Comparison of ENCODE assay signal across 20 cellular contexts in genomic region chr2:10932345-10933151, GRCh38. TPM values are rescaled to one million over a fixed set of nuclear protein-coding genes. Genes with fewer than 3 reads are reported as not detected.
A peak's percentile ranks its signal among the peaks of the same experiment; 100 is the strongest.
DNase-seq lines count a peak whose midpoint lies in the region; ATAC-seq, FAIRE-seq and TF ChIP-seq lines count a peak whose summit lies in the region.
"Had no signal": no experiment of that assay in that cellular context is flagged by ENCODE, and none has a peak within 500 bp of the region (broad histone marks: within the 10 kb centered on the region; RNA-seq: fewer than 3 reads in every experiment).

No MANE protein-coding gene starts in this region.

- H3K4me3 ChIP-seq in Panc1 (ENCODE audit: low read depth in 2 of 2, low read length in 2 of 2) (no peak overlapping the region), kidney (ENCODE audit: low read length in 2 of 2) (no peak overlapping the region), spleen (no peak overlapping the region), BE2C (ENCODE audit: low read depth, low read length) (no peak overlapping the region), mesendoderm (ENCODE audit: low read length) (no peak overlapping the region)
- H3K4me3 ChIP-seq: left lung, upper lobe of left lung had no signal

- no peak overlapping the region for H3K9ac ChIP-seq in kidney (ENCODE audit: low read length in 2 of 2)
- no peak overlapping the region for H3K9ac ChIP-seq in mesendoderm (ENCODE audit: low read length)

- H2BK15ac ChIP-seq in mesendoderm (replicated peaks; ENCODE audit: low read depth) = no peak overlapping the region

- no peak overlapping the region for H3K56ac ChIP-seq in mesendoderm (ENCODE audit: low read length)

- DNase-seq in NCI-H2171 treated with DMSO at 0.1 percent for 48 hours (lab: John Stamatoyannopoulos, UW) (peak; percentile 30), NCI-H2171 (lab: John Stamatoyannopoulos, UW) (no peak), Panc1 (ENCODE audit: low read depth, low spot score) (no peak), kidney (peak; percentile 64), spleen (peak; percentile 59), BE2C (no peak), mesendoderm (no peak)
- DNase-seq: activated CD4-positive, alpha-beta memory T cell treated with anti-CD3 and anti-CD28 coated beads, Interleukin-2, amount 10 ng/mL, durations not matched to agents 7 days and 5 days; activated T-cell treated with anti-CD3 and anti-CD28 coated beads, Interleukin-2, amount 50 U/mL, for 72 hours; CD8-positive, alpha-beta T cell; effector memory CD4-positive, alpha-beta T cell; left lung; NCI-H1436; NCI-H526 treated with DMSO at 0.1 percent for 48 hours; stimulated activated naive CD8-positive, alpha-beta T cell treated with anti-CD3 and anti-CD28 coated beads, Interleukin-15, Interleukin-2, amounts not matched to agents 100 U/mL and 50 U/mL, for 24 hours; SW 1271; upper lobe of left lung had no signal

- H3K4me2 ChIP-seq in mesendoderm (ENCODE audit: low read length) = no peak overlapping the region

- no peak overlapping the region for H4K5ac ChIP-seq in mesendoderm (ENCODE audit: low read length)

- no peaks in the 10 kb centered on the region for H3K79me2 ChIP-seq in mesendoderm (ENCODE audit: control insufficient read depth, insufficient read depth, low read length)

- intact Hi-C loops in Panc1 (cut with micrococcal nuclease; ENCODE audit: unreplicated experiment) = no loop called here
- intact Hi-C loops in kidney (cut with DNase I) = no loop called here
- intact Hi-C loops in spleen (cut with DNase I; ENCODE audit: low total_unique reads) = no loop called here

- FAIRE-seq in kidney (lab: Jason Lieb, UNC) = no peak
- FAIRE-seq: A204.1 had no signal

- H4K8ac ChIP-seq in mesendoderm (ENCODE audit: low read depth, low read length) = no peak overlapping the region

- no peak for TF ChIP-seq POLR2A in spleen (IDR thresholded peaks at IDR 0.05)

- H3K23ac ChIP-seq in mesendoderm (ENCODE audit: low read length) = no peak overlapping the region

- H3K4me1 ChIP-seq in Panc1 (ENCODE audit: control insufficient read depth, insufficient read depth, low read length) (peaks cover 13% of the 10 kb centered on the region), kidney (ENCODE audit: control insufficient read depth in 1 of 2, insufficient read depth in 1 of 2, low read depth in 1 of 2, low read length in 2 of 2) (peaks cover 0 to 2% of the 10 kb centered on the region in 2 donors), spleen (no peaks in the 10 kb centered on the region), BE2C (no peaks in the 10 kb centered on the region), mesendoderm (ENCODE audit: control insufficient read depth, low read depth, low read length) (peaks cover 2% of the 10 kb centered on the region)
- H3K4me1 ChIP-seq: left lung had no signal

- H3K36me3 ChIP-seq in Panc1 (ENCODE audit: control insufficient read depth, insufficient read depth, low read length) (no peaks in the 10 kb centered on the region), kidney (ENCODE audit: control insufficient read depth in 1 of 2, insufficient read depth in 2 of 2, low read length in 2 of 2) (no peaks in the 10 kb centered on the region), spleen (no peaks in the 10 kb centered on the region), BE2C (no peaks in the 10 kb centered on the region), mesendoderm (ENCODE audit: control insufficient read depth, insufficient read depth, low read length) (no peaks in the 10 kb centered on the region)
- H3K36me3 ChIP-seq: left lung, upper lobe of left lung had no signal

- in situ Hi-C loops in Panc1 (cut with HindIII; ENCODE audit: low pct_unique_long_range_greater_than_20kb, low sequenced_read_pairs) = no loop called here

- no peak overlapping the region for H3K18ac ChIP-seq in mesendoderm (ENCODE audit: low read length)

- no TSS peak for BruUV-seq in Panc1 (replicated peaks; lab: Mats Ljungman, UMichigan)

- H3K27ac ChIP-seq in Panc1 (ENCODE audit: low read length) (no peak overlapping the region), kidney (ENCODE audit: low read depth in 2 of 2, low read length in 2 of 2) (no peak overlapping the region), spleen (no peak overlapping the region), mesendoderm (ENCODE audit: low read depth, low read length) (no peak overlapping the region)
- H3K27ac ChIP-seq: left lung had no signal

- H2BK120ac ChIP-seq in mesendoderm (ENCODE audit: low read depth, low read length) = no peak overlapping the region

- TF ChIP-seq CTCF in Panc1 (IDR thresholded peaks at IDR 0.05) (no peak), kidney (IDR thresholded peaks at IDR 0.05; ENCODE audit: borderline replicate concordance, extremely low read depth, insufficient read depth) (no peak), spleen (IDR thresholded peaks at IDR 0.05 in 8 of 11, conservative IDR thresholded peaks at IDR 0.05 in 3 of 11) (no peak), BE2C (IDR thresholded peaks at IDR 0.05; ENCODE audit: low read depth, low read length) (no peak)

- WGBS in spleen, 5 donors = 72 to 83% (median 76%) methylated on average over 17 of the region's 17 CpGs
- WGBS in mesendoderm (ENCODE audit: extremely low coverage, insufficient coverage, low lambda C conversion rate) = no CpG with 5 or more reads among the region's 17 CpGs

- ATAC-seq in Panc1 = peak; percentile 2; the same call in 1 of the 2 replicates
- no peak for ATAC-seq in HG03108 (IDR thresholded peaks at IDR 0.05; ENCODE audit: unreplicated experiment)
- ATAC-seq: activated T-cell treated with anti-CD3 and anti-CD28 coated beads, Interleukin-2, amount 50 U/mL, for 72 hours; CD8-positive, alpha-beta T cell; left lung; stimulated activated naive CD8-positive, alpha-beta T cell treated with anti-CD3 and anti-CD28 coated beads, Interleukin-15, Interleukin-2, amounts not matched to agents 100 U/mL and 50 U/mL, for 24 hours had no signal

- H2BK5ac ChIP-seq in mesendoderm (ENCODE audit: low read length) = no peak overlapping the region

- peaks cover 9% of the 10 kb centered on the region; the same call in 1 of the 2 replicates for H3K9me3 ChIP-seq in Panc1 (ENCODE audit: control insufficient read depth, insufficient read depth, low read depth, low read length)
- H3K9me3 ChIP-seq in kidney (ENCODE audit: control insufficient read depth in 1 of 2, low read length in 2 of 2) = no peaks in the 10 kb centered on the region
- no peaks in the 10 kb centered on the region for H3K9me3 ChIP-seq in spleen
- H3K9me3 ChIP-seq in BE2C = no peaks in the 10 kb centered on the region
- H3K9me3 ChIP-seq: left lung, upper lobe of left lung had no signal

- POLR2A ChIA-PET in Panc1 (lab: Charles Lee) = no interaction called here

- CTCF ChIA-PET in Panc1 (lab: Charles Lee) = no interaction called here

- H3K79me1 ChIP-seq in mesendoderm (ENCODE audit: low read length) = no peaks in the 10 kb centered on the region

- no peak overlapping the region for H3K4ac ChIP-seq in mesendoderm (ENCODE audit: low read depth, low read length)

- H2AK5ac ChIP-seq in mesendoderm (ENCODE audit: low read length) = no peak overlapping the region

- H3K27me3 ChIP-seq in Panc1 (ENCODE audit: control insufficient read depth, insufficient read depth, low read length) (no peaks in the 10 kb centered on the region), spleen (replicated peaks in 1 of 7) (peaks cover 0 to 37% (median 0%) of the 10 kb centered on the region in 7 donors), BE2C (no peaks in the 10 kb centered on the region), mesendoderm (ENCODE audit: insufficient read depth, low read length, poor library complexity) (no peaks in the 10 kb centered on the region)
- H3K27me3 ChIP-seq: upper lobe of left lung had no signal

RNA-seq across cellular contexts. Expression of gene KCNF1, which starts 20.8 kb away (rescaled TPM):
- 0.39 TPM for total RNA-seq in Panc1 (2021; ENCODE audit: unreplicated experiment)
- 0.12 TPM for polyA plus RNA-seq in Panc1 (2012; ENCODE audit: insufficient read length)
- 0.63 TPM for total RNA-seq in kidney
- polyA plus RNA-seq in kidney (ENCODE audit: insufficient read depth, low read depth, low replicate concordance) = 0.67 TPM
- total RNA-seq in spleen = 1 to 10 TPM in 2 of 7 donors, under 1 TPM in 2, not detected in 3; 0.25 to 1.2 (median 0.65) TPM
- polyA plus RNA-seq in spleen = under 1 TPM; 0.16 to 0.91 (median 0.57) TPM
- not detected for polyA plus RNA-seq in BE2C (2012; ENCODE audit: insufficient read depth, insufficient read length, low read depth)
- polyA plus RNA-seq in mesendoderm (2013, experiment 1 of 2) = 0.41 TPM
- 0.38 TPM for polyA plus RNA-seq in mesendoderm (2013, experiment 2 of 2)
- total RNA-seq: activated CD4-positive, alpha-beta memory T cell treated with anti-CD3 and anti-CD28 coated beads, Interleukin-2, amount 10 ng/mL, durations not matched to agents 7 days and 5 days; activated T-cell treated with anti-CD3 and anti-CD28 coated beads, Interleukin-2, amount 50 U/mL, for 72 hours; CD8-positive, alpha-beta T cell; left lung; RPMI7951 had no signal

Comparison
In these comparisons a context has a peak if more than half of its experiments do, and no peak if none do; other contexts are left out.
1. DNase-seq: peak in NCI-H2171 treated with DMSO at 0.1 percent for 48 hours (single experiment), kidney (single experiment) and spleen (single experiment); none in NCI-H2171 (single experiment), Panc1 (single experiment), BE2C (single experiment) and mesendoderm (single experiment).